35 cellular contexts compared by ENCODE assay signal in the genomic region with DNA sequence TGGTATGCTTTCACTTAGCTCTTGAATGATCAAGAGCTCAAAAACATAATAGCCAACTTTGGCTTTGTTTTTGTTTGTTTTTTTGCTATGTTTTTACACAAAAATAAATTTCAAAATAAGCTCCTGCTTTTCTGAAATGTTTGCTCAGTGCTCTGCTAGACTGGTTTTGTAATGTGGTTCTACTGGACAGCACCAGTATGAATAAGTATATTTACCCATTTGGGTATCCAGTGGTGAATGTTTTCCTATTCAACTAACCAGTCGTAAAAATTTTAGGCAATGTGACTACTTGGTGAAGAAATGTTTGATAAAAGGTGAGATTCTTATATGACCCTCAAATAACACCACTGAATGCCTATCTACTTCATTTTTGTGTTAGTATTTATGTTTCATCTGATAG.
"Had no signal": no experiment of that assay in that cellular context is flagged by ENCODE, and none has a peak within 500 bp of the region (broad histone marks: within the 10 kb centered on the region; RNA-seq: fewer than 3 reads in every experiment).

No MANE protein-coding gene starts in this region.

- H3K27me3 Mint-ChIP-seq: activated B cell treated with CpG ODN at 0.5 μM for 24 hours; activated CD4-positive, alpha-beta memory T cell treated with anti-CD3 and anti-CD28 coated beads for 36 hours; activated CD4-positive, alpha-beta T cell treated with anti-CD3 and anti-CD28 coated beads, Interleukin-2, amount 10 ng/mL, durations not matched to agents 24 days and 14 days; activated CD8-positive, alpha-beta T cell treated with anti-CD3 and anti-CD28 coated beads for 36 hours; activated naive CD8-positive, alpha-beta T cell; activated naive CD8-positive, alpha-beta T cell treated with anti-CD3 and anti-CD28 coated beads, Interleukin-2, amount 10 ng/mL, durations not matched to agents 7 days and 5 days; activated naive CD8-positive, alpha-beta T cell treated with anti-CD3 and anti-CD28 coated beads, Interleukin-2, amount 50 U/mL, for 24 hours; activated T-helper 17 cell treated with anti-CD3 and anti-CD28 coated beads, Interleukin-2, amount 50 U/mL, for 72 hours; brain; central memory CD8-positive, alpha-beta T cell had no signal

- H3K4me1 ChIP-seq: ascending aorta had no signal

- H3K4me3 ChIP-seq: ascending aorta, cardiac muscle cell had no signal

- DNase-seq: activated B cell treated with CpG ODN at 0.5 μM for 24 hours; activated CD4-positive, alpha-beta memory T cell treated with anti-CD3 and anti-CD28 coated beads for 36 hours; activated CD4-positive, alpha-beta T cell treated with anti-CD3 and anti-CD28 coated beads for 4 hours; activated CD4-positive, alpha-beta T cell treated with anti-CD3 and anti-CD28 coated beads, Interleukin-2, amount 10 ng/mL, durations not matched to agents 24 days and 14 days; activated CD4-positive, alpha-beta T cell treated with anti-CD3 and anti-CD28 coated beads, Interleukin-2, amount 50 U/mL, for 1 hour; activated CD4-positive, alpha-beta T cell treated with anti-CD3 and anti-CD28 coated beads, Interleukin-2, amount 50 U/mL, for 4 hours; activated CD4-positive, CD25-positive, alpha-beta regulatory T cell treated with anti-CD3 and anti-CD28 coated beads, Interleukin-2, amount 50 U/mL, for 72 hours; activated CD8-positive, alpha-beta memory T cell treated with anti-CD3 and anti-CD28 coated beads, Interleukin-2, amount 50 U/mL, for 4 hours; activated CD8-positive, alpha-beta T cell treated with anti-CD3 and anti-CD28 coated beads for 36 hours; activated effector memory CD4-positive, alpha-beta T cell treated with anti-CD3 and anti-CD28 coated beads, Interleukin-2, amount 50 U/mL, for 16 hours; activated gamma-delta T cell treated with Interleukin-2 at 50 U/mL for 16 hours; activated naive CD4-positive, alpha-beta T cell; activated naive CD4-positive, alpha-beta T cell treated with anti-CD3 and anti-CD28 coated beads for 36 hours; activated naive CD4-positive, alpha-beta T cell treated with anti-CD3 and anti-CD28 coated beads, Interleukin-2, amount 50 U/mL, for 16 hours; activated naive CD8-positive, alpha-beta T cell treated with anti-CD3 and anti-CD28 coated beads, Interleukin-2, amount 10 ng/mL, durations not matched to agents 7 days and 5 days; activated naive CD8-positive, alpha-beta T cell treated with anti-CD3 and anti-CD28 coated beads, Interleukin-2, amount 50 U/mL, for 24 hours; activated T-cell treated with anti-CD3 and anti-CD28 coated beads for 4 hours; activated T-cell treated with anti-CD3 and anti-CD28 coated beads, Interleukin-2, amount 50 U/mL, for 1 hour; activated T-cell treated with anti-CD3 and anti-CD28 coated beads, Interleukin-2, amount 50 U/mL, for 4 hours; activated T-cell treated with anti-CD3 and anti-CD28 coated beads, Interleukin-2, amount 50 U/mL, for 72 hours; amygdala; anterior cingulate cortex; caudate nucleus; cerebellar nuclear complex; T-helper 1 cell; T1000 had no signal

- ATAC-seq: activated CD8-positive, alpha-beta T cell treated with anti-CD3 and anti-CD28 coated beads for 36 hours; activated naive CD8-positive, alpha-beta T cell treated with anti-CD3 and anti-CD28 coated beads, Interleukin-2, amount 50 U/mL, for 24 hours; activated T-cell treated with anti-CD3 and anti-CD28 coated beads, Interleukin-2, amount 50 U/mL, for 4 hours; activated T-cell treated with anti-CD3 and anti-CD28 coated beads, Interleukin-2, amount 50 U/mL, for 72 hours; activated T-helper 17 cell treated with anti-CD3 and anti-CD28 coated beads, Interleukin-2, amount 50 U/mL, for 72 hours had no signal

- H3K4me3 Mint-ChIP-seq: activated B cell treated with CpG ODN at 0.5 μM for 24 hours; activated CD4-positive, alpha-beta memory T cell treated with anti-CD3 and anti-CD28 coated beads for 36 hours; activated CD4-positive, alpha-beta T cell treated with anti-CD3 and anti-CD28 coated beads, Interleukin-2, amount 10 ng/mL, durations not matched to agents 24 days and 14 days; activated CD8-positive, alpha-beta T cell treated with anti-CD3 and anti-CD28 coated beads for 36 hours; activated naive CD4-positive, alpha-beta T cell treated with anti-CD3 and anti-CD28 coated beads for 36 hours; activated naive CD8-positive, alpha-beta T cell; activated naive CD8-positive, alpha-beta T cell treated with anti-CD3 and anti-CD28 coated beads, Interleukin-2, amount 10 ng/mL, durations not matched to agents 7 days and 5 days; activated naive CD8-positive, alpha-beta T cell treated with anti-CD3 and anti-CD28 coated beads, Interleukin-2, amount 50 U/mL, for 24 hours; activated T-cell treated with anti-CD3 and anti-CD28 coated beads, Interleukin-2, amount 50 U/mL, for 4 hours; activated T-cell treated with anti-CD3 and anti-CD28 coated beads, Interleukin-2, amount 50 U/mL, for 72 hours; activated T-helper 1 cell treated with anti-CD3 and anti-CD28 coated beads, Interleukin-12 subunit alpha, Interleukin-12 subunit beta, Interleukin-2, Interleukin-4 antibody, amounts not matched to agents 30 ng/mL and 10 ng/mL and 1 ng/mL, durations not matched to agents 14 hours and 24 hours and 36 hours; activated T-helper 17 cell treated with anti-CD3 and anti-CD28 coated beads, Interleukin-2, amount 50 U/mL, for 72 hours; brain; central memory CD8-positive, alpha-beta T cell; T-helper 1 cell treated with Interleukin-12 subunit alpha and Interleukin-12 subunit beta and Interleukin-4 antibody, amounts not matched to agents 30 μg/mL and 1 μg/mL, for 36 hours had no signal

- H3K36me3 Mint-ChIP-seq: activated CD4-positive, alpha-beta memory T cell treated with anti-CD3 and anti-CD28 coated beads for 36 hours; activated naive CD8-positive, alpha-beta T cell; brain had no signal

- H3K9me3 ChIP-seq: ascending aorta had no signal

- H3K27ac ChIP-seq: ascending aorta, cardiac muscle cell, VCaP had no signal

- H3K27me3 ChIP-seq: ascending aorta, cardiac muscle cell had no signal

- H3K27ac Mint-ChIP-seq: activated B cell treated with CpG ODN at 0.5 μM for 24 hours; activated CD4-positive, alpha-beta memory T cell treated with anti-CD3 and anti-CD28 coated beads for 36 hours; activated CD4-positive, alpha-beta T cell treated with anti-CD3 and anti-CD28 coated beads, Interleukin-2, amount 10 ng/mL, durations not matched to agents 24 days and 14 days; activated CD8-positive, alpha-beta T cell treated with anti-CD3 and anti-CD28 coated beads for 36 hours; activated naive CD4-positive, alpha-beta T cell treated with anti-CD3 and anti-CD28 coated beads for 36 hours; activated naive CD8-positive, alpha-beta T cell; activated naive CD8-positive, alpha-beta T cell treated with anti-CD3 and anti-CD28 coated beads, Interleukin-2, amount 10 ng/mL, durations not matched to agents 7 days and 5 days; activated naive CD8-positive, alpha-beta T cell treated with anti-CD3 and anti-CD28 coated beads, Interleukin-2, amount 50 U/mL, for 24 hours; activated T-cell treated with anti-CD3 and anti-CD28 coated beads, Interleukin-2, amount 50 U/mL, for 72 hours; activated T-helper 1 cell treated with anti-CD3 and anti-CD28 coated beads, Interleukin-12 subunit alpha, Interleukin-12 subunit beta, Interleukin-2, Interleukin-4 antibody, amounts not matched to agents 30 ng/mL and 10 ng/mL and 1 ng/mL, durations not matched to agents 14 hours and 24 hours and 36 hours; activated T-helper 17 cell treated with anti-CD3 and anti-CD28 coated beads, Interleukin-2, amount 50 U/mL, for 72 hours; brain; T-helper 1 cell treated with Interleukin-12 subunit alpha and Interleukin-12 subunit beta and Interleukin-4 antibody, amounts not matched to agents 30 μg/mL and 1 μg/mL, for 36 hours had no signal

- H3K4me1 Mint-ChIP-seq: activated B cell treated with CpG ODN at 0.5 μM for 24 hours; activated naive CD8-positive, alpha-beta T cell treated with anti-CD3 and anti-CD28 coated beads, Interleukin-2, amount 50 U/mL, for 24 hours; activated T-helper 17 cell treated with anti-CD3 and anti-CD28 coated beads, Interleukin-2, amount 50 U/mL, for 72 hours; brain; central memory CD8-positive, alpha-beta T cell had no signal

- H3K36me3 ChIP-seq: ascending aorta, cardiac muscle cell had no signal
